22 cellular contexts compared by ENCODE assay signal in the genomic region with DNA sequence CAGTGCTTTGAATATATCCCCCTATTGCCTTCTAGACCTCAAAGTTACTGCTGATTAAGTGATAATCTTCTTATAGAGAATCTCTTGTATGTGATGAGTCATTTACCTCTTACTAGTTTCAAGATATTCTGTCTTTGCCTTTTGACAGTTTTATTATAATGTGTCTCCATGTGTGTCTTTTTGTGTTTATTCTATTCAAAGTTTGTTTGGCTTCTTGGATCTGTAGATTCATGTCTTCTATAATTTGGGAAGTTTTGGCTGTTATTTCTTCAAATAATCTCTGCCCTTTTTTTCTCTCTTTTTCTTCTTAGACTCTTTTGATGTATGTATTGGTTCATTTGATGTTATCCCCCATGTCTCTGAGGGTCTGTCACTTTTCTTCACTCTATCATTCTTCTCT.
DNase-seq lines count a peak whose midpoint lies in the region; ATAC-seq, FAIRE-seq and TF ChIP-seq lines count a peak whose summit lies in the region.
"Had no signal": no experiment of that assay in that cellular context is flagged by ENCODE, and none has a peak within 500 bp of the region (broad histone marks: within the 10 kb centered on the region; RNA-seq: fewer than 3 reads in every experiment).

No MANE protein-coding gene starts in this region.

- H3K14ac ChIP-seq in mesenchymal stem cell (ENCODE audit: low read length in 2 of 2): no peak overlapping the region

- no peak overlapping the region for H2AFZ ChIP-seq in astrocyte (ENCODE audit: low read depth, low read length)
- H2AFZ ChIP-seq in osteoblast (ENCODE audit: low read length): no peak overlapping the region
- H2AFZ ChIP-seq in mesenchymal stem cell (ENCODE audit: low read depth, low read length): no peak overlapping the region

- no peak overlapping the region for H3K18ac ChIP-seq in mesenchymal stem cell (ENCODE audit: low read depth in 1 of 2, low read length in 2 of 2)

- H3K27ac Mint-ChIP-seq in astrocyte (ENCODE audit: unreplicated experiment): no peak overlapping the region
- no peak overlapping the region for H3K27ac Mint-ChIP-seq in activated naive CD8-positive, alpha-beta T cell treated with anti-CD3 and anti-CD28 coated beads, Interleukin-2, amount 50 U/mL, for 24 hours
- no peak overlapping the region for H3K27ac Mint-ChIP-seq in activated T-helper 1 cell treated with anti-CD3 and anti-CD28 coated beads, Interleukin-12 subunit alpha, Interleukin-12 subunit beta, Interleukin-2, Interleukin-4 antibody, amounts not matched to agents 30 ng/mL and 10 ng/mL and 1 ng/mL, durations not matched to agents 14 hours and 24 hours and 36 hours
- H3K27ac Mint-ChIP-seq: B cell; CD4-positive, alpha-beta T cell; CD8-positive, alpha-beta T cell had no signal

- no peaks in the 10 kb centered on the region for H3K9me3 Mint-ChIP-seq in astrocyte (ENCODE audit: unreplicated experiment)
- H3K9me3 Mint-ChIP-seq in activated naive CD8-positive, alpha-beta T cell treated with anti-CD3 and anti-CD28 coated beads, Interleukin-2, amount 50 U/mL, for 24 hours: peaks cover 6% of the 10 kb centered on the region
- H3K9me3 Mint-ChIP-seq in activated T-helper 1 cell treated with anti-CD3 and anti-CD28 coated beads, Interleukin-12 subunit alpha, Interleukin-12 subunit beta, Interleukin-2, Interleukin-4 antibody, amounts not matched to agents 30 ng/mL and 10 ng/mL and 1 ng/mL, durations not matched to agents 14 hours and 24 hours and 36 hours: no peaks in the 10 kb centered on the region
- H3K9me3 Mint-ChIP-seq: CD4-positive, alpha-beta T cell had no signal

- POLR2A ChIA-PET in HEK293 (lab: Yijun Ruan, JAX): no interaction called here

- H4K91ac ChIP-seq in mesenchymal stem cell (ENCODE audit: low read length): no peak overlapping the region

- H3K27me3 ChIP-seq in astrocyte (ENCODE audit: insufficient read depth, low read length): no peaks in the 10 kb centered on the region
- no peaks in the 10 kb centered on the region for H3K27me3 ChIP-seq in osteoblast (ENCODE audit: insufficient read depth, low read length)
- no peaks in the 10 kb centered on the region for H3K27me3 ChIP-seq in mesenchymal stem cell (ENCODE audit: control insufficient read depth in 1 of 2, insufficient read depth in 1 of 2, low read length in 2 of 2)

- no peaks in the 10 kb centered on the region for H3K79me1 ChIP-seq in mesenchymal stem cell (replicated peaks; ENCODE audit: low read length, poor library complexity, severe bottlenecking)

- H3K4me1 ChIP-seq in HEK293 (ENCODE audit: control insufficient read depth, insufficient read depth, low read length) (no peaks in the 10 kb centered on the region), astrocyte (ENCODE audit: insufficient read depth, low read length) (no peaks in the 10 kb centered on the region), osteoblast (ENCODE audit: insufficient read depth, low read length) (no peaks in the 10 kb centered on the region), mesenchymal stem cell (ENCODE audit: control insufficient read depth, insufficient read depth, low read depth, low read length) (no peaks in the 10 kb centered on the region)
- H3K4me1 ChIP-seq: BLaER1 treated with 17β-estradiol and CSF1 and Interleukin-3, amounts not matched to agents 10 nM and 100 nM; Caco-2 had no signal

- ATAC-seq in activated naive CD8-positive, alpha-beta T cell treated with anti-CD3 and anti-CD28 coated beads, Interleukin-2, amount 50 U/mL, for 24 hours: no peak
- no peak for ATAC-seq in GM19467 (IDR thresholded peaks at IDR 0.05; ENCODE audit: unreplicated experiment)
- ATAC-seq: CD8-positive, alpha-beta T cell had no signal

- H3K79me2 ChIP-seq in astrocyte (ENCODE audit: insufficient read depth, low read length) (no peaks in the 10 kb centered on the region), osteoblast (ENCODE audit: insufficient read depth, low read length) (no peaks in the 10 kb centered on the region)

- no peak overlapping the region for H2BK12ac ChIP-seq in mesenchymal stem cell (ENCODE audit: low read length in 2 of 2)

- H2BK15ac ChIP-seq in mesenchymal stem cell (ENCODE audit: low read depth, poor library complexity, severe bottlenecking): no peak overlapping the region

- H3K4me3 Mint-ChIP-seq in astrocyte (ENCODE audit: unreplicated experiment): no peak overlapping the region
- no peak overlapping the region for H3K4me3 Mint-ChIP-seq in activated naive CD8-positive, alpha-beta T cell treated with anti-CD3 and anti-CD28 coated beads, Interleukin-2, amount 50 U/mL, for 24 hours
- no peak overlapping the region for H3K4me3 Mint-ChIP-seq in activated T-helper 1 cell treated with anti-CD3 and anti-CD28 coated beads, Interleukin-12 subunit alpha, Interleukin-12 subunit beta, Interleukin-2, Interleukin-4 antibody, amounts not matched to agents 30 ng/mL and 10 ng/mL and 1 ng/mL, durations not matched to agents 14 hours and 24 hours and 36 hours
- H3K4me3 Mint-ChIP-seq: B cell; CD4-positive, alpha-beta T cell; CD8-positive, alpha-beta T cell had no signal

- no peaks in the 10 kb centered on the region for H3K36me3 Mint-ChIP-seq in astrocyte (ENCODE audit: low read depth, unreplicated experiment)
- H3K36me3 Mint-ChIP-seq in activated naive CD8-positive, alpha-beta T cell treated with anti-CD3 and anti-CD28 coated beads, Interleukin-2, amount 50 U/mL, for 24 hours (ENCODE audit: low read depth): no peaks in the 10 kb centered on the region
- H3K36me3 Mint-ChIP-seq in activated T-helper 1 cell treated with anti-CD3 and anti-CD28 coated beads, Interleukin-12 subunit alpha, Interleukin-12 subunit beta, Interleukin-2, Interleukin-4 antibody, amounts not matched to agents 30 ng/mL and 10 ng/mL and 1 ng/mL, durations not matched to agents 14 hours and 24 hours and 36 hours (ENCODE audit: low read depth): no peaks in the 10 kb centered on the region
- H3K36me3 Mint-ChIP-seq: CD8-positive, alpha-beta T cell had no signal

- FAIRE-seq in astrocyte (lab: Jason Lieb, UNC): peak; percentile 85
- FAIRE-seq: A204.1, G401.6, GM12892, GM18507 had no signal

- peaks cover 8% of the 10 kb centered on the region for H3K4me1 Mint-ChIP-seq in astrocyte (ENCODE audit: low read depth, unreplicated experiment)
- no peaks in the 10 kb centered on the region for H3K4me1 Mint-ChIP-seq in activated naive CD8-positive, alpha-beta T cell treated with anti-CD3 and anti-CD28 coated beads, Interleukin-2, amount 50 U/mL, for 24 hours
- H3K4me1 Mint-ChIP-seq in activated T-helper 1 cell treated with anti-CD3 and anti-CD28 coated beads, Interleukin-12 subunit alpha, Interleukin-12 subunit beta, Interleukin-2, Interleukin-4 antibody, amounts not matched to agents 30 ng/mL and 10 ng/mL and 1 ng/mL, durations not matched to agents 14 hours and 24 hours and 36 hours (ENCODE audit: low read depth): no peaks in the 10 kb centered on the region
- H3K4me1 Mint-ChIP-seq: B cell had no signal

- no peak for DNase-seq in astrocyte (ENCODE audit: low read depth)
- DNase-seq in osteoblast (ENCODE audit: insufficient read length, low spot score, missing footprints): peak; percentile 54
- DNase-seq in activated naive CD8-positive, alpha-beta T cell treated with anti-CD3 and anti-CD28 coated beads, Interleukin-2, amount 50 U/mL, for 24 hours: no peak
- no peak for DNase-seq in activated T-helper 1 cell treated with anti-CD3 and anti-CD28 coated beads, Interleukin-12 subunit alpha, Interleukin-12 subunit beta, Interleukin-2, Interleukin-4 antibody, amounts not matched to agents 30 ng/mL and 10 ng/mL and 1 ng/mL, durations not matched to agents 14 hours and 24 hours and 36 hours (ENCODE audit: low spot score)
- DNase-seq in mesenchymal stem cell: no peak
- DNase-seq: 8988T; AML-193; Caco-2; Calu3; CD4-positive, alpha-beta T cell; CD8-positive, alpha-beta T cell; DMS79 treated with DMSO at 0.1 percent for 48 hours; GF-D8 had no signal

- no peak overlapping the region for H3K9ac ChIP-seq in astrocyte (ENCODE audit: low read length)
- no peak overlapping the region for H3K9ac ChIP-seq in mesenchymal stem cell (ENCODE audit: low read length)
- H3K9ac ChIP-seq: BLaER1 treated with 17β-estradiol and CSF1 and Interleukin-3, amounts not matched to agents 10 nM and 100 nM had no signal

- intact Hi-C loops in activated T-helper 1 cell treated with anti-CD3 and anti-CD28 coated beads, Interleukin-12 subunit alpha, Interleukin-12 subunit beta, Interleukin-2, Interleukin-4 antibody, amounts not matched to agents 30 ng/mL and 10 ng/mL and 1 ng/mL, durations not matched to agents 14 hours and 24 hours and 36 hours (cut with micrococcal nuclease): no loop called here

- H3K27me3 Mint-ChIP-seq in astrocyte (ENCODE audit: low read depth, unreplicated experiment): no peaks in the 10 kb centered on the region
- no peaks in the 10 kb centered on the region for H3K27me3 Mint-ChIP-seq in activated naive CD8-positive, alpha-beta T cell treated with anti-CD3 and anti-CD28 coated beads, Interleukin-2, amount 50 U/mL, for 24 hours
- H3K27me3 Mint-ChIP-seq in activated T-helper 1 cell treated with anti-CD3 and anti-CD28 coated beads, Interleukin-12 subunit alpha, Interleukin-12 subunit beta, Interleukin-2, Interleukin-4 antibody, amounts not matched to agents 30 ng/mL and 10 ng/mL and 1 ng/mL, durations not matched to agents 14 hours and 24 hours and 36 hours (ENCODE audit: insufficient read depth): no peaks in the 10 kb centered on the region
- H3K27me3 Mint-ChIP-seq: B cell; CD4-positive, alpha-beta T cell had no signal

- CTCF ChIA-PET in HEK293 (lab: Yijun Ruan, JAX): no interaction called here

- H2BK5ac ChIP-seq in mesenchymal stem cell (ENCODE audit: low read depth, low read length, poor library complexity, severe bottlenecking): no peak overlapping the region

- H2AK5ac ChIP-seq in mesenchymal stem cell (ENCODE audit: low read length, severe bottlenecking): no peak overlapping the region

- H3K4ac ChIP-seq in mesenchymal stem cell (ENCODE audit: low read depth in 1 of 2, low read length in 2 of 2): no peak overlapping the region

- no peaks in the 10 kb centered on the region for H4K20me1 ChIP-seq in astrocyte (ENCODE audit: insufficient read depth, low read length)
- H4K20me1 ChIP-seq in osteoblast (ENCODE audit: insufficient read depth, low read length): no peaks in the 10 kb centered on the region
- H4K20me1 ChIP-seq: BLaER1 treated with 17β-estradiol and CSF1 and Interleukin-3, amounts not matched to agents 10 nM and 100 nM had no signal

- H3K23ac ChIP-seq in mesenchymal stem cell (ENCODE audit: low read length in 2 of 2): no peak overlapping the region

- no peak overlapping the region for H3K4me3 ChIP-seq in HEK293 (ENCODE audit: low read depth, low read length)
- H3K4me3 ChIP-seq in astrocyte (ENCODE audit: insufficient read depth, low read depth, low read length): no peak overlapping the region
- no peak overlapping the region for H3K4me3 ChIP-seq in osteoblast (ENCODE audit: insufficient read depth, low read length)
- H3K4me3 ChIP-seq in mesenchymal stem cell (ENCODE audit: insufficient read depth in 1 of 2, low read depth in 1 of 2, low read length in 2 of 2): no peak overlapping the region
- H3K4me3 ChIP-seq: BLaER1 treated with 17β-estradiol and CSF1 and Interleukin-3, amounts not matched to agents 10 nM and 100 nM had no signal

- no peak overlapping the region for H2BK120ac ChIP-seq in mesenchymal stem cell (ENCODE audit: low read depth, low read length)

- H3K9me3 ChIP-seq in HEK293 (ENCODE audit: control insufficient read depth, insufficient read depth, low read depth, low read length) (no peaks in the 10 kb centered on the region; the same call in 1 of the 2 replicates), astrocyte (ENCODE audit: insufficient read depth, low read depth, low read length) (no peaks in the 10 kb centered on the region), osteoblast (ENCODE audit: low read depth, low read length) (no peaks in the 10 kb centered on the region), mesenchymal stem cell (ENCODE audit: control insufficient read depth, low read length) (peaks cover 33% of the 10 kb centered on the region)
- H3K9me3 ChIP-seq: Caco-2 had no signal

- no peak overlapping the region for H4K8ac ChIP-seq in mesenchymal stem cell (ENCODE audit: low read length)

- H3K36me3 ChIP-seq in HEK293 (ENCODE audit: control insufficient read depth in 2 of 2, insufficient read depth in 1 of 2, low read length in 2 of 2): no peaks in the 10 kb centered on the region
- no peaks in the 10 kb centered on the region for H3K36me3 ChIP-seq in astrocyte (ENCODE audit: insufficient read depth, low read length)
- no peaks in the 10 kb centered on the region for H3K36me3 ChIP-seq in osteoblast (ENCODE audit: insufficient read depth, low read length)
- H3K36me3 ChIP-seq in mesenchymal stem cell (ENCODE audit: control insufficient read depth in 1 of 2, insufficient read depth in 2 of 2, low read depth in 1 of 2, low read length in 2 of 2): no peaks in the 10 kb centered on the region
- H3K36me3 ChIP-seq: BLaER1 treated with 17β-estradiol and CSF1 and Interleukin-3, amounts not matched to agents 10 nM and 100 nM had no signal

- H3K4me2 ChIP-seq in astrocyte (ENCODE audit: low read length) (no peak overlapping the region), osteoblast (ENCODE audit: insufficient read depth, low read length) (no peak overlapping the region), mesenchymal stem cell (ENCODE audit: low read length, poor library complexity, severe bottlenecking) (no peak overlapping the region)
- H3K4me2 ChIP-seq: BLaER1 treated with 17β-estradiol and CSF1 and Interleukin-3, amounts not matched to agents 10 nM and 100 nM had no signal

- no peak for TF ChIP-seq CTCF in HEK293 (tag by site-specific recombination; IDR thresholded peaks at IDR 0.05)
- TF ChIP-seq CTCF in astrocyte (IDR thresholded peaks at IDR 0.05; ENCODE audit: insufficient read depth, low read depth, low read length): no peak
- no peak for TF ChIP-seq CTCF in osteoblast (IDR thresholded peaks at IDR 0.05; ENCODE audit: extremely low read depth, low read depth, low read length)

- H3K27ac ChIP-seq in HEK293 (ENCODE audit: extremely low read depth, low read depth, low read length) (no peak overlapping the region), astrocyte (ENCODE audit: low read depth, low read length) (no peak overlapping the region), osteoblast (ENCODE audit: low read depth, low read length) (no peak overlapping the region), mesenchymal stem cell (ENCODE audit: low read length, poor library complexity, severe bottlenecking) (no peak overlapping the region)
- H3K27ac ChIP-seq: BLaER1 treated with 17β-estradiol and CSF1 and Interleukin-3, amounts not matched to agents 10 nM and 100 nM; C4-2B had no signal
